In genomic region chr11:84056696-84057095, GRCh38 we compare ENCODE assay signal across 23 cellular contexts.
"Had no signal": no experiment of that assay in that cellular context is flagged by ENCODE, and none has a peak within 500 bp of the region (broad histone marks: within the 10 kb centered on the region; RNA-seq: fewer than 3 reads in every experiment).

No MANE protein-coding gene starts in this region.

- H3K27ac ChIP-seq: breast epithelium, coronary artery, lower lobe of right lung, tibial nerve, uterus had no signal

- H3K27me3 Mint-ChIP-seq: activated CD4-positive, alpha-beta T cell treated with anti-CD3 and anti-CD28 coated beads, Interleukin-2, amount 10 ng/mL, durations not matched to agents 7 days and 5 days; activated T-cell treated with anti-CD3 and anti-CD28 coated beads, Interleukin-2, amount 50 U/mL, for 24 hours had no signal

- H3K36me3 ChIP-seq: breast epithelium, lower lobe of right lung, tibial nerve, uterus had no signal

- H3K27me3 ChIP-seq: breast epithelium, tibial nerve, uterus had no signal

- H3K27ac Mint-ChIP-seq: activated CD4-positive, alpha-beta T cell treated with anti-CD3 and anti-CD28 coated beads, Interleukin-2, amount 10 ng/mL, durations not matched to agents 7 days and 5 days; activated CD8-positive, alpha-beta T cell treated with anti-CD3 and anti-CD28 coated beads, Interleukin-2, amount 10 ng/mL, durations not matched to agents 7 days and 5 days; activated naive CD4-positive, alpha-beta T cell treated with anti-CD3 and anti-CD28 coated beads for 36 hours; activated T-cell treated with anti-CD3 and anti-CD28 coated beads, Interleukin-2, amount 50 U/mL, for 24 hours; activated T-helper 2 cell treated with anti-CD3 and anti-CD28 coated beads, Interferon-gamma antibody, Interleukin-2, Interleukin-4, amounts not matched to agents 10 μg/mL and 5 μg/mL and 100 μg/mL, durations not matched to agents 14 hours and 24 hours and 36 hours; mesothelial cell of epicardium; nephron progenitor cell had no signal

- DNase-seq: activated CD4-positive, alpha-beta T cell treated with anti-CD3 and anti-CD28 coated beads, Interleukin-2, amount 10 ng/mL, durations not matched to agents 7 days and 5 days; activated CD8-positive, alpha-beta T cell treated with anti-CD3 and anti-CD28 coated beads, Interleukin-2, amount 10 ng/mL, durations not matched to agents 7 days and 5 days; activated naive CD4-positive, alpha-beta T cell treated with anti-CD3 and anti-CD28 coated beads for 36 hours; activated T-cell treated with anti-CD3 and anti-CD28 coated beads, Interleukin-2, amount 50 U/mL, for 24 hours; anterior cingulate cortex; erythroblast; left cardiac atrium; lower lobe of right lung; nephron progenitor cell; nucleus accumbens; posterior cingulate gyrus; retina; stimulated activated CD4-positive, alpha-beta T cell treated with anti-CD3 and anti-CD28 coated beads, Interleukin-12 subunit alpha, Interleukin-12 subunit beta, amount 100 ng/mL, for 4 hours; stimulated activated CD4-positive, alpha-beta T cell treated with anti-CD3 and anti-CD28 coated beads, Interleukin-2, amount 100 ng/mL, for 24 hours; stimulated activated naive CD4-positive, alpha-beta T cell treated with Interleukin-2 at 50 U/mL for 16 hours; substantia nigra; T1000; uterus had no signal

- ATAC-seq: activated CD8-positive, alpha-beta T cell treated with anti-CD3 and anti-CD28 coated beads, Interleukin-2, amount 10 ng/mL, durations not matched to agents 7 days and 5 days; left cardiac atrium; lower lobe of right lung had no signal

- H3K4me3 Mint-ChIP-seq: activated CD4-positive, alpha-beta T cell treated with anti-CD3 and anti-CD28 coated beads, Interleukin-2, amount 10 ng/mL, durations not matched to agents 7 days and 5 days; activated CD8-positive, alpha-beta T cell treated with anti-CD3 and anti-CD28 coated beads, Interleukin-2, amount 10 ng/mL, durations not matched to agents 7 days and 5 days; activated naive CD4-positive, alpha-beta T cell treated with anti-CD3 and anti-CD28 coated beads for 36 hours; activated T-cell treated with anti-CD3 and anti-CD28 coated beads, Interleukin-2, amount 50 U/mL, for 24 hours; mesothelial cell of epicardium; nephron progenitor cell had no signal

- H3K4me1 ChIP-seq: breast epithelium, lower lobe of right lung, tibial nerve, uterus had no signal

- H3K4me1 Mint-ChIP-seq: activated CD4-positive, alpha-beta T cell treated with anti-CD3 and anti-CD28 coated beads, Interleukin-2, amount 10 ng/mL, durations not matched to agents 7 days and 5 days; mesothelial cell of epicardium; nephron progenitor cell had no signal

- H3K36me3 Mint-ChIP-seq: mesothelial cell of epicardium had no signal

- H3K9me3 Mint-ChIP-seq: mesothelial cell of epicardium, nephron progenitor cell had no signal

- H3K4me3 ChIP-seq: breast epithelium, coronary artery, lower lobe of right lung, tibial nerve, uterus had no signal

- H3K9me3 ChIP-seq: breast epithelium, lower lobe of right lung, tibial nerve, uterus had no signal
